Comparison of ENCODE assay signal across 14 cellular contexts in genomic region chr14:65279510-65279909, GRCh38.
DNase-seq lines count a peak whose midpoint lies in the region; ATAC-seq and TF ChIP-seq lines count a peak whose summit lies in the region.
"Had no signal": no experiment of that assay in that cellular context is flagged by ENCODE, and none has a peak within 500 bp of the region (broad histone marks: within the 10 kb centered on the region; RNA-seq: fewer than 3 reads in every experiment).

No MANE protein-coding gene starts in this region.

- H3K36me3 Mint-ChIP-seq in Caco-2 (ENCODE audit: insufficient read depth, unreplicated experiment): no peaks in the 10 kb centered on the region
- H3K36me3 Mint-ChIP-seq: CD4-positive, alpha-beta memory T cell had no signal

- no peak for DNase-seq in substantia nigra (lab: John Stamatoyannopoulos, UW)
- DNase-seq in Caco-2: no peak
- DNase-seq: CD4-positive, alpha-beta memory T cell; DMS 273 treated with DMSO at 0.1 percent for 48 hours; DMS79; GF-D8; HFFc6 had no signal

- no peaks in the 10 kb centered on the region for H3K27me3 ChIP-seq in layer of hippocampus (ENCODE audit: control insufficient read depth, insufficient read depth, low read length)
- no peaks in the 10 kb centered on the region for H3K27me3 ChIP-seq in Caco-2 (replicated peaks; ENCODE audit: control insufficient read depth, insufficient read depth, low read length)

- CTCF ChIA-PET in Caco-2 (lab: Charles Lee): interaction anchor here (0.6 kb wide), 1 partner anchor 39 kb away, joined by 4 read pairs; no protein-coding TSS in a partner anchor

- intact Hi-C loops in Caco-2 (cut with micrococcal nuclease; ENCODE audit: unreplicated experiment): no loop called here

- H3K4me1 Mint-ChIP-seq in Caco-2 (ENCODE audit: low read depth, unreplicated experiment): peaks cover 7% of the 10 kb centered on the region

- ATAC-seq in GM18868 (IDR thresholded peaks at IDR 0.05; ENCODE audit: unreplicated experiment): no peak
- ATAC-seq in GM21737 (IDR thresholded peaks at IDR 0.05; ENCODE audit: unreplicated experiment): no peak
- ATAC-seq in HG02623 (IDR thresholded peaks at IDR 0.05; ENCODE audit: unreplicated experiment): no peak
- ATAC-seq: GM23338 had no signal

- peak overlapping the region; percentile 57 for H3K27ac ChIP-seq in cingulate gyrus (ENCODE audit: low read depth, low read length)
- H3K27ac ChIP-seq in layer of hippocampus (ENCODE audit: low read depth, low read length): peak overlapping the region; percentile 86
- peak overlapping the region; percentile 99 for H3K27ac ChIP-seq in substantia nigra (ENCODE audit: low read depth, low read length, poor library complexity, severe bottlenecking)

- no peaks in the 10 kb centered on the region for H3K36me3 ChIP-seq in Caco-2 (ENCODE audit: control insufficient read depth, insufficient read depth, low read length)
- H3K36me3 ChIP-seq: HAP-1 had no signal

- no peak overlapping the region for H3K4me3 ChIP-seq in Caco-2 (ENCODE audit: low read depth, low read length)
- H3K4me3 ChIP-seq: GM23338, HAP-1 had no signal

- H3K27me3 Mint-ChIP-seq in Caco-2 (ENCODE audit: insufficient read depth, unreplicated experiment): no peaks in the 10 kb centered on the region
- H3K27me3 Mint-ChIP-seq: CD4-positive, alpha-beta memory T cell had no signal

- H3K9me3 Mint-ChIP-seq in Caco-2 (ENCODE audit: unreplicated experiment): no peaks in the 10 kb centered on the region
- H3K9me3 Mint-ChIP-seq: CD4-positive, alpha-beta memory T cell had no signal

- BruUV-seq in Caco-2 (replicated peaks; lab: Mats Ljungman, UMichigan): no TSS peak

- no peak overlapping the region for H3K27ac Mint-ChIP-seq in Caco-2 (ENCODE audit: unreplicated experiment)
- H3K27ac Mint-ChIP-seq: CD4-positive, alpha-beta memory T cell; GM23338; HFFc6 had no signal

- TF ChIP-seq CTCF in Caco-2 (IDR thresholded peaks at IDR 0.05; ENCODE audit: insufficient read depth in 1 of 2, low read depth in 1 of 2, low read length in 1 of 2, severe bottlenecking in 1 of 2, unreplicated experiment in 1 of 2): no peak

- peaks cover 24% of the 10 kb centered on the region for H3K4me1 ChIP-seq in Caco-2

- POLR2A ChIA-PET in Caco-2 (lab: Charles Lee): no interaction called here

- H3K9me3 ChIP-seq in Caco-2: 0 out of 2 replicates have a peak, but pooled peaks cover 5% of the 10 kb centered on the region
- H3K9me3 ChIP-seq: HAP-1 had no signal

- H3K4me3 Mint-ChIP-seq in Caco-2 (ENCODE audit: unreplicated experiment): no peak overlapping the region
- H3K4me3 Mint-ChIP-seq: CD4-positive, alpha-beta memory T cell; GM23338; HFFc6 had no signal
